In genomic region chr2:73604589-73604988, GRCh38 we compare ENCODE assay signal across 18 cellular contexts. TPM values are rescaled to one million over a fixed set of nuclear protein-coding genes. Genes with fewer than 3 reads are reported as not detected.
"Had no signal": no experiment of that assay in that cellular context is flagged by ENCODE, and none has a peak within 500 bp of the region (broad histone marks: within the 10 kb centered on the region; RNA-seq: fewer than 3 reads in every experiment).

No MANE protein-coding gene starts in this region.

RNA-seq across cellular contexts. Expression of gene NAT8, which starts 37.6 kb away (rescaled TPM):
- total RNA-seq: dermis blood vessel endothelial cell; epithelial cell of proximal tubule; esophagus squamous epithelium; glomerular endothelial cell; heart right ventricle; kidney epithelial cell; left cardiac atrium; left lung; left ventricle myocardium superior; lower leg skin; lower lobe of right lung; lung microvascular endothelial cell; mesenteric fat pad; mesothelial cell of epicardium; myocyte; naive thymus-derived CD8-positive, alpha-beta T cell had no signal
- polyA plus RNA-seq: esophagus; heart right ventricle; keratinocyte; naive thymus-derived CD8-positive, alpha-beta T cell had no signal
